Comparison of ENCODE assay signal across 1 cellular context in genomic region chr7:39400836-39401235, GRCh38.
TF ChIP-seq lines count a peak whose summit lies in the region.

No MANE protein-coding gene starts in this region.

TF ChIP-seq in K562, 482 proteins besides CTCF, POLR2A, EP300 and RAD21:
- TF ChIP-seq TRIM28 (IDR thresholded peaks at IDR 0.05) (no peak), VEZF1 (CRISPR knock-in tag; IDR thresholded peaks at IDR 0.05) (no peak), BRF1 (IDR thresholded peaks at IDR 0.05; ENCODE audit: borderline replicate concordance, extremely low read depth, insufficient read length) (no peak), SRF (CRISPR knock-in tag; IDR thresholded peaks at IDR 0.05) (no peak), GMEB1 (CRISPR knock-in tag; IDR thresholded peaks at IDR 0.05) (no peak), TGIF2 (CRISPR knock-in tag; IDR thresholded peaks at IDR 0.05) (no peak), HMBOX1 (IDR thresholded peaks at IDR 0.05) (no peak), C11orf30 (IDR thresholded peaks at IDR 0.05; ENCODE audit: low read depth) (no peak), MBD2 (IDR thresholded peaks at IDR 0.05; ENCODE audit: borderline replicate concordance, low read depth) (no peak), RAD51 (IDR thresholded peaks at IDR 0.05; ENCODE audit: borderline replicate concordance, low read depth) (no peak), USF2 (CRISPR knock-in tag; IDR thresholded peaks at IDR 0.05) (no peak), PBX2 (CRISPR knock-in tag; IDR thresholded peaks at IDR 0.05; ENCODE audit: low read depth) (no peak), PBX2 (tag; conservative IDR thresholded peaks at IDR 0.05; ENCODE audit: low read depth) (0 out of 2 replicates have a peak, but pooled peaks have one; percentile 18), HNRNPH1 (optimal IDR thresholded peaks at IDR 0.05; ENCODE audit: low read depth, low read length) (no peak), HDAC6 (IDR thresholded peaks at IDR 0.05; ENCODE audit: low read depth, low read length) (no peak), RBM34 (IDR thresholded peaks at IDR 0.05; ENCODE audit: borderline replicate concordance, insufficient read depth, low read length) (no peak), ZNF639 (CRISPR knock-in tag; conservative IDR thresholded peaks at IDR 0.05 in 1 of 2, IDR thresholded peaks at IDR 0.05 in 1 of 2) (no peak), ELF1 (tag; IDR thresholded peaks at IDR 0.05) (peak; percentile 43; the same call in 1 of the 2 replicates), NFIC (IDR thresholded peaks at IDR 0.05) (no peak), RBBP5 (IDR thresholded peaks at IDR 0.05; ENCODE audit: borderline replicate concordance, insufficient read depth, low read length, poor library complexity, severe bottlenecking) (no peak), NFYB (IDR thresholded peaks at IDR 0.05; ENCODE audit: extremely low read depth, insufficient read length) (no peak), ASH1L (IDR thresholded peaks at IDR 0.05; ENCODE audit: borderline replicate concordance, low read depth, partially characterized antibody) (no peak), RREB1 (CRISPR knock-in tag; IDR thresholded peaks at IDR 0.05) (no peak), NR2C1 (IDR thresholded peaks at IDR 0.05) (no peak), NR2C1 (tag; IDR thresholded peaks at IDR 0.05) (no peak), GABPA (tag; conservative IDR thresholded peaks at IDR 0.05; ENCODE audit: low read depth) (peak; percentile 25; the same call in 1 of the 2 replicates), EP400 (IDR thresholded peaks at IDR 0.05) (no peak)
